ENCODE assay signal across 17 cellular contexts in genomic region chr15:66770518-66771350, GRCh38.
DNase-seq lines count a peak whose midpoint lies in the region; ATAC-seq, FAIRE-seq and TF ChIP-seq lines count a peak whose summit lies in the region.
"Had no signal": no experiment of that assay in that cellular context is flagged by ENCODE, and none has a peak within 500 bp of the region (broad histone marks: within the 10 kb centered on the region; RNA-seq: fewer than 3 reads in every experiment).

No MANE protein-coding gene starts in this region.

- intact Hi-C loops in Calu3 (cut with micrococcal nuclease; ENCODE audit: unreplicated experiment): loop anchor here (5.0 kb wide), 3 partner anchors 48 to 168 kb away; no protein-coding TSS in a partner anchor
- intact Hi-C loops in kidney (cut with DNase I): no loop called here
- intact Hi-C loops in prostate gland (cut with DNase I): loop anchor here (5.0 kb wide), 3 partner anchors 82 to 168 kb away; no protein-coding TSS in a partner anchor

- no peak for DNase-seq in Calu3
- DNase-seq in NT2/D1 (ENCODE audit: low read depth, low spot score): no peak
- peak; percentile 47 for DNase-seq in kidney
- DNase-seq in prostate gland (ENCODE audit: low spot score): no peak
- DNase-seq in A172 (ENCODE audit: low spot score): no peak
- DNase-seq in NCI-H524 treated with DMSO at 0.1 percent for 48 hours (lab: John Stamatoyannopoulos, UW): no peak
- DNase-seq in GM10248 (ENCODE audit: extremely low spot score): no peak
- DNase-seq in activated T-cell treated with anti-CD3 and anti-CD28 coated beads, Interleukin-2, amount 50 U/mL, for 4 hours: no peak
- DNase-seq: activated CD4-positive, CD25-positive, alpha-beta regulatory T cell; cerebellar nuclear complex; EL; erythroblast; head of caudate nucleus; NCI-H2029 treated with DMSO at 0.1 percent for 48 hours had no signal

- no peaks in the 10 kb centered on the region for H3K9me3 Mint-ChIP-seq in Calu3 (ENCODE audit: low read depth, unreplicated experiment)
- H3K9me3 Mint-ChIP-seq in activated T-cell treated with anti-CD3 and anti-CD28 coated beads, Interleukin-2, amount 50 U/mL, for 4 hours: no peaks in the 10 kb centered on the region

- BruUV-seq in Calu3 (replicated peaks; lab: Mats Ljungman, UMichigan): no TSS peak

- peak overlapping the region; percentile 8 to 25 for H3K27ac ChIP-seq in kidney (ENCODE audit: low read depth in 2 of 2, low read length in 2 of 2)
- peak overlapping the region; percentile 0 to 26 for H3K27ac ChIP-seq in prostate gland
- H3K27ac ChIP-seq: SK-N-MC had no signal

- 30% methylated on average over 11 of the region's 14 CpGs for WGBS in prostate gland

- no peaks in the 10 kb centered on the region for H3K27me3 ChIP-seq in NT2/D1 (ENCODE audit: insufficient read depth, insufficient read length)
- no peaks in the 10 kb centered on the region for H3K27me3 ChIP-seq in prostate gland (replicated peaks; ENCODE audit: insufficient read depth)

- H3K36me3 ChIP-seq in NT2/D1 (ENCODE audit: insufficient read depth, insufficient read length, low read length): peaks cover 35% of the 10 kb centered on the region
- no peaks in the 10 kb centered on the region for H3K36me3 ChIP-seq in kidney (ENCODE audit: control insufficient read depth in 1 of 2, insufficient read depth in 2 of 2, low read length in 2 of 2)
- no peaks in the 10 kb centered on the region for H3K36me3 ChIP-seq in prostate gland

- TF ChIP-seq POLR2A in prostate gland (IDR thresholded peaks at IDR 0.05): no peak

- H3K27ac Mint-ChIP-seq in Calu3 (ENCODE audit: unreplicated experiment): peak overlapping the region; percentile 92
- H3K27ac Mint-ChIP-seq: activated naive CD8-positive, alpha-beta T cell had no signal

- ATAC-seq in activated T-cell treated with anti-CD3 and anti-CD28 coated beads, Interleukin-2, amount 50 U/mL, for 4 hours: no peak

- H3K4me1 ChIP-seq in NT2/D1 (ENCODE audit: insufficient read depth, insufficient read length) (peaks cover 36% of the 10 kb centered on the region), kidney (ENCODE audit: control insufficient read depth in 1 of 2, insufficient read depth in 1 of 2, low read depth in 1 of 2, low read length in 2 of 2) (peaks cover 53 to 56% of the 10 kb centered on the region in 2 donors), prostate gland (replicated peaks) (peaks cover 25% of the 10 kb centered on the region)

- CTCF ChIA-PET in Calu3 (lab: Charles Lee) (interaction anchor here (0.9 to 6.6 kb wide), 2 partner anchors 56 to 65 kb away, joined by 3 to 35 read pairs; no protein-coding TSS in a partner anchor), GM10248 (lab: Yijun Ruan, JAX) (interaction anchor here (5.4 kb wide), 1 partner anchor 166 kb away, joined by 27 read pairs; no protein-coding TSS in a partner anchor)

- no peak for TF ChIP-seq CTCF in Calu3 (IDR thresholded peaks at IDR 0.05; ENCODE audit: unreplicated experiment)
- TF ChIP-seq CTCF in kidney (IDR thresholded peaks at IDR 0.05; ENCODE audit: borderline replicate concordance, extremely low read depth, insufficient read depth): no peak
- no peak for TF ChIP-seq CTCF in prostate gland (IDR thresholded peaks at IDR 0.05)
- TF ChIP-seq CTCF in GM10248 (IDR thresholded peaks at IDR 0.05; ENCODE audit: control extremely low read depth, extremely low read depth, low read depth, missing control alignments): no peak

- POLR2A ChIA-PET in GM10248 (lab: Yijun Ruan, JAX): no interaction called here

- H3K9ac ChIP-seq in NT2/D1 (ENCODE audit: insufficient read length, low read depth) (peak overlapping the region; percentile 58), kidney (ENCODE audit: low read length in 2 of 2) (peak overlapping the region in 1 of 2 donors; percentile 29)

- no peaks in the 10 kb centered on the region for H3K27me3 Mint-ChIP-seq in Calu3 (ENCODE audit: unreplicated experiment)
- peaks cover 15% of the 10 kb centered on the region for H3K27me3 Mint-ChIP-seq in activated T-cell treated with anti-CD3 and anti-CD28 coated beads, Interleukin-2, amount 50 U/mL, for 4 hours (ENCODE audit: low read depth)

- no peak for FAIRE-seq in kidney (lab: Jason Lieb, UNC)
- FAIRE-seq: urothelium cell line had no signal

- peak overlapping the region; percentile 57 for H3K4me3 Mint-ChIP-seq in Calu3 (ENCODE audit: low read depth, unreplicated experiment)
- H3K4me3 Mint-ChIP-seq in activated T-cell treated with anti-CD3 and anti-CD28 coated beads, Interleukin-2, amount 50 U/mL, for 4 hours: no peak overlapping the region
- H3K4me3 Mint-ChIP-seq: activated naive CD8-positive, alpha-beta T cell had no signal

- peaks cover 51% of the 10 kb centered on the region for H3K36me3 Mint-ChIP-seq in Calu3 (ENCODE audit: insufficient read depth, unreplicated experiment)
- no peaks in the 10 kb centered on the region for H3K36me3 Mint-ChIP-seq in activated T-cell treated with anti-CD3 and anti-CD28 coated beads, Interleukin-2, amount 50 U/mL, for 4 hours (ENCODE audit: insufficient read depth)
- H3K36me3 Mint-ChIP-seq: activated naive CD8-positive, alpha-beta T cell had no signal

- H3K4me3 ChIP-seq in NT2/D1 (ENCODE audit: insufficient read length, low read depth) (no peak overlapping the region), kidney (ENCODE audit: low read length in 2 of 2) (no peak overlapping the region), prostate gland (no peak overlapping the region)
- H3K4me3 ChIP-seq: SK-N-MC had no signal

- H3K9me3 ChIP-seq in NT2/D1 (ENCODE audit: insufficient read depth, low read length) (no peaks in the 10 kb centered on the region), kidney (ENCODE audit: control insufficient read depth in 1 of 2, low read length in 2 of 2) (no peaks in the 10 kb centered on the region), prostate gland (no peaks in the 10 kb centered on the region)

- peaks cover 93% of the 10 kb centered on the region for H3K4me1 Mint-ChIP-seq in Calu3 (ENCODE audit: low read depth, unreplicated experiment)
- peaks cover under 1% of the 10 kb centered on the region for H3K4me1 Mint-ChIP-seq in activated T-cell treated with anti-CD3 and anti-CD28 coated beads, Interleukin-2, amount 50 U/mL, for 4 hours (ENCODE audit: low read depth)
